ENCODE assay signal across 8 cellular contexts in the genomic region with DNA sequence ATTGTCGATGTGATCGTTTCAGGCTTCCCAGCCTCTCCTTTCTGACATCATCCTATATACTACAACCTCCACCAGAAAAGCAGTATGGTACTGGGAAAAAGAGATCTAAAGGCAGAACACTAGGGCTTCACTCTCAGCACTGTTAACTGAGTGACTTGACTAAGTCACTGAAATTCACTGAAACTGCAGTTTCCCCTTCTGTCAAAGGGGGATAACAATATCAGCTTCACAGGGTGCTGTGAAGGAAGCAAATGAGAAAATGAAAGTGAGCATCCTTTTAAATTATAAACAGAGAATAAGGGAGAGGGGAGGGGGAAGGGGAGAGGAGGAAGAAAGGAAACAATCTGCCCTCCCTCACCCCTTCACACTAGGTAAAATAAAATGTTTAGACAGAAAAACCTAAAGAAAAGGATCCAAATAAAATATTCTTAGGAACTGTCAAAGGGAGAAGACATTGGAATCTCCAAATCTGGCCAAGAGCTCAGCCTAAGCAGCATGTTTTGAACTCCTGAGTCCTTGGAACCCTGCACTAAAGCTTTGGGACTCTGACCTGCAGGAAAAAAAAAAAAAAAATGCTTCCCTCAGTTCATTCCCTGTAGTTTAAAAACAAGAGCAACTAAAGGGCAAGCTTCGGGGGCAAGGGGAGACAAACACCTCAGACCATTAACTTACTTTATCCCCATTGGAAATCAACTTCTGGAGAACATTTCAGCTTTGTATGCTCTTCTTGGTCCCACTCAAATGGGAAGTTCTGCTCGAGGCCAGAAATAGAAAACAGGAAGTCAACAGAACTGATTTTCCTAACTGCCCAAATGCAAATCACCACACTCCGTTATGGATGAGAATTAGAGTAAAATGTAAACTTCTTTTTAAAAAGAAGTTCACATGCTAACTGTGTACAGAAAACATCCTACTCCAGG.
DNase-seq lines count a peak whose midpoint lies in the region; ATAC-seq and TF ChIP-seq lines count a peak whose summit lies in the region.

No MANE protein-coding gene starts in this region.

- H2BK120ac ChIP-seq in mesendoderm (ENCODE audit: low read depth, low read length) = no peak overlapping the region

- no peaks in the 10 kb centered on the region for H3K79me2 ChIP-seq in mesendoderm (ENCODE audit: control insufficient read depth, insufficient read depth, low read length)

- H3K9me3 ChIP-seq in right atrium auricular region = no peaks in the 10 kb centered on the region
- no peaks in the 10 kb centered on the region for H3K9me3 ChIP-seq in aorta (ENCODE audit: control insufficient read depth, low read length)

- ATAC-seq in left cardiac atrium (no peak), HG03097 (IDR thresholded peaks at IDR 0.05; ENCODE audit: low FRiP score, unreplicated experiment) (peak; percentile 57), aorta (ENCODE audit: low FRiP score) (no peak)

- H3K4ac ChIP-seq in mesendoderm (ENCODE audit: low read depth, low read length) = no peak overlapping the region

- no peak overlapping the region for H3K9ac ChIP-seq in mesendoderm (ENCODE audit: low read length)

- no peak overlapping the region for H3K4me3 ChIP-seq in right atrium auricular region
- H3K4me3 ChIP-seq in aorta (ENCODE audit: low read length in 2 of 2) = no peak overlapping the region
- no peak overlapping the region for H3K4me3 ChIP-seq in mesendoderm (ENCODE audit: low read length)

- H2BK15ac ChIP-seq in mesendoderm (replicated peaks; ENCODE audit: low read depth) = no peak overlapping the region

- DNase-seq in right atrium auricular region (ENCODE audit: low spot score) (no peak), left cardiac atrium (no peak), SKM-1 treated with dmso at 0.1 percent for 144 hours (lab: John Stamatoyannopoulos, UW; ENCODE audit: unreplicated experiment) (peak; percentile 46), aorta (no peak), mesendoderm (no peak), DMS53 treated with DMSO at 0.1 percent for 48 hours (lab: John Stamatoyannopoulos, UW; ENCODE audit: unreplicated experiment) (no peak)
- no peak for DNase-seq in stimulated activated CD4-positive, alpha-beta T cell treated with anti-CD3 and anti-CD28 coated beads, Interleukin-12 subunit alpha, Interleukin-12 subunit beta, amount 100 ng/mL, for 4 hours

- no peak overlapping the region for H3K4me2 ChIP-seq in mesendoderm (ENCODE audit: low read length)

- no peak overlapping the region for H2AK5ac ChIP-seq in mesendoderm (ENCODE audit: low read length)

- intact Hi-C loops in left cardiac atrium (cut with DNase I) (no loop called here), aorta (cut with DNase I) (no loop called here)

- no peak overlapping the region for H3K18ac ChIP-seq in mesendoderm (ENCODE audit: low read length)

- no peak overlapping the region for H2BK5ac ChIP-seq in mesendoderm (ENCODE audit: low read length)

- no peak overlapping the region for H3K56ac ChIP-seq in mesendoderm (ENCODE audit: low read length)

- H3K27me3 ChIP-seq in right atrium auricular region = no peaks in the 10 kb centered on the region
- H3K27me3 ChIP-seq in aorta (ENCODE audit: control insufficient read depth in 1 of 2, insufficient read depth in 2 of 2, low read length in 1 of 2) = no peaks in the 10 kb centered on the region
- no peaks in the 10 kb centered on the region for H3K27me3 ChIP-seq in mesendoderm (ENCODE audit: insufficient read depth, low read length, poor library complexity)

- TF ChIP-seq CTCF in right atrium auricular region (IDR thresholded peaks at IDR 0.05) = no peak

- H3K27ac ChIP-seq in right atrium auricular region (peak overlapping the region; percentile 40 to 62), aorta (ENCODE audit: low read depth in 1 of 2, low read length in 2 of 2) (peak overlapping the region; percentile 18 to 30), mesendoderm (ENCODE audit: low read depth, low read length) (no peak overlapping the region)

- H4K5ac ChIP-seq in mesendoderm (ENCODE audit: low read length) = no peak overlapping the region

- no peak overlapping the region for H3K23ac ChIP-seq in mesendoderm (ENCODE audit: low read length)

- H3K36me3 ChIP-seq in right atrium auricular region (no peaks in the 10 kb centered on the region), aorta (ENCODE audit: control insufficient read depth in 1 of 2, insufficient read depth in 2 of 2, low read length in 1 of 2) (no peaks in the 10 kb centered on the region), mesendoderm (ENCODE audit: control insufficient read depth, insufficient read depth, low read length) (no peaks in the 10 kb centered on the region)

- 52 to 53% methylated on average over 5 of the region's 5 CpGs for WGBS in aorta, 2 donors
- WGBS in mesendoderm (ENCODE audit: extremely low coverage, insufficient coverage, low lambda C conversion rate) = no CpG with 5 or more reads among the region's 5 CpGs

- H3K4me1 ChIP-seq in right atrium auricular region (peaks cover 0 to 23% of the 10 kb centered on the region in 2 donors), aorta (ENCODE audit: control insufficient read depth in 1 of 2, insufficient read depth in 2 of 2, low read length in 2 of 2) (peaks cover 4 to 5% of the 10 kb centered on the region in 2 donors), mesendoderm (ENCODE audit: control insufficient read depth, low read depth, low read length) (no peaks in the 10 kb centered on the region)

- H3K79me1 ChIP-seq in mesendoderm (ENCODE audit: low read length) = no peaks in the 10 kb centered on the region

- no peak overlapping the region for H4K8ac ChIP-seq in mesendoderm (ENCODE audit: low read depth, low read length)
